Comparison of ENCODE assay signal across 28 cellular contexts in the genomic region with DNA sequence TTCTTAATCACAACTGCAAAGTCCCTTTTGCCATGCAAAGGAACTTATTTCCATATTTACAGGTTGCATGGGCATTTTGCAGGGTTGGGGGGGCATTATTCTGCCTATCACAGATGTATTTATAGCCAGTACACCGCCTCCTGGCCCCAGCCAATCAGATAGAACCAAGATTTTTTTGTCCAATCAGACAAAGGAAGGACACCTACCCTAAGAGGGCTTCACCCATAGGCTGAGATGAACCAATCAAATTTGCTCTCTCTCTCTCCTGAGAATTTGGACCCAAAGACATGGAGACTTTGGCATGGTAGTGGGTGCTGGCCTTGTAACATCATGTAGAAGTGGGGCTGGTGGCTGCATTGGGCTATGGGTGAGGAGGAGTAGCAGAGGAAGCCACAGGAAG. TPM values are rescaled to one million over a fixed set of nuclear protein-coding genes. Genes with fewer than 3 reads are reported as not detected.
"Had no signal": no experiment of that assay in that cellular context is flagged by ENCODE, and none has a peak within 500 bp of the region (broad histone marks: within the 10 kb centered on the region; RNA-seq: fewer than 3 reads in every experiment).

No MANE protein-coding gene starts in this region.

- H3K4me1 ChIP-seq: Peyer's patch had no signal

- H3K4me3 ChIP-seq: cardiac muscle cell, Peyer's patch, SJCRH30 had no signal

- DNase-seq: activated B cell treated with CpG ODN at 0.5 μM for 24 hours; activated CD4-positive, alpha-beta T cell treated with anti-CD3 and anti-CD28 coated beads, Interleukin-2, amount 10 ng/mL, durations not matched to agents 7 days and 5 days; activated CD8-positive, alpha-beta memory T cell treated with anti-CD3 and anti-CD28 coated beads, Interleukin-2, amount 50 U/mL, for 4 hours; activated CD8-positive, alpha-beta T cell treated with anti-CD3 and anti-CD28 coated beads for 36 hours; activated gamma-delta T cell treated with Interleukin-2 at 50 U/mL for 16 hours; activated naive CD4-positive, alpha-beta T cell treated with anti-CD3 and anti-CD28 coated beads, Interleukin-2, amount 10 ng/mL, durations not matched to agents 7 days and 5 days; activated naive CD8-positive, alpha-beta T cell treated with anti-CD3 and anti-CD28 coated beads for 36 hours; activated T-cell treated with anti-CD3 and anti-CD28 coated beads, Interleukin-2, amount 50 U/mL, for 72 hours; brain microvascular endothelial cell; MM.1S; NCI-H1048; NCI-H146; NCI-H187 treated with DMSO at 0.1 percent for 48 hours; NCI-H2081 treated with DMSO at 0.1 percent for 48 hours; NCI-H2227 treated with DMSO at 0.1 percent for 48 hours; NCI-H526; NCI-H774; NK-92 treated with Interleukin-12 subunit alpha and Interleukin-12 subunit beta, amount 100 ng/mL, for 24 hours; Peyer's patch; Right ventricle myocardium superior; SJCRH30; T-helper 17 cell; T-helper 9 cell had no signal

- ATAC-seq: activated CD8-positive, alpha-beta T cell treated with anti-CD3 and anti-CD28 coated beads for 36 hours; activated T-cell treated with anti-CD3 and anti-CD28 coated beads, Interleukin-2, amount 50 U/mL, for 72 hours; T-helper 17 cell had no signal

- H3K27ac ChIP-seq: brain microvascular endothelial cell, cardiac muscle cell, Peyer's patch, RWPE1, SJCRH30 had no signal

- H3K9me3 ChIP-seq: Peyer's patch, SJCRH30 had no signal

- H3K27me3 ChIP-seq: Peyer's patch, SJCRH30 had no signal

- H3K36me3 ChIP-seq: brain microvascular endothelial cell, cardiac muscle cell, Peyer's patch, SJCRH30 had no signal

RNA-seq across cellular contexts. Expression of a gene that starts 3.9 kb away (rescaled TPM):
- total RNA-seq: activated B cell treated with CpG ODN at 0.5 μM for 24 hours; activated CD4-positive, alpha-beta T cell treated with anti-CD3 and anti-CD28 coated beads, Interleukin-2, amount 10 ng/mL, durations not matched to agents 7 days and 5 days; activated CD8-positive, alpha-beta T cell treated with anti-CD3 and anti-CD28 coated beads for 36 hours; activated naive CD8-positive, alpha-beta T cell treated with anti-CD3 and anti-CD28 coated beads for 36 hours; activated T-cell treated with anti-CD3 and anti-CD28 coated beads, Interleukin-2, amount 50 U/mL, for 72 hours; activated T-helper 2 cell treated with anti-CD3 and anti-CD28 coated beads, Interferon-gamma antibody, Interleukin-2, Interleukin-4, amounts not matched to agents 10 μg/mL and 5 μg/mL and 100 μg/mL, durations not matched to agents 14 hours and 24 hours and 36 hours; cardiac muscle cell; Peyer's patch; Right ventricle myocardium superior; T-helper 17 cell had no signal
- polyA plus RNA-seq: adipose tissue, cardiac muscle cell had no signal

RNA-seq across cellular contexts. Expression of a gene that starts 50.9 kb away (rescaled TPM):
- total RNA-seq: activated B cell treated with CpG ODN at 0.5 μM for 24 hours; activated CD4-positive, alpha-beta T cell treated with anti-CD3 and anti-CD28 coated beads, Interleukin-2, amount 10 ng/mL, durations not matched to agents 7 days and 5 days; activated CD8-positive, alpha-beta T cell treated with anti-CD3 and anti-CD28 coated beads for 36 hours; activated naive CD8-positive, alpha-beta T cell treated with anti-CD3 and anti-CD28 coated beads for 36 hours; activated T-cell treated with anti-CD3 and anti-CD28 coated beads, Interleukin-2, amount 50 U/mL, for 72 hours; activated T-helper 2 cell treated with anti-CD3 and anti-CD28 coated beads, Interferon-gamma antibody, Interleukin-2, Interleukin-4, amounts not matched to agents 10 μg/mL and 5 μg/mL and 100 μg/mL, durations not matched to agents 14 hours and 24 hours and 36 hours; NCI-H460; T-helper 17 cell had no signal

RNA-seq across cellular contexts. Expression of a gene that starts 52.8 kb away (rescaled TPM):
- total RNA-seq: activated B cell treated with CpG ODN at 0.5 μM for 24 hours; activated CD4-positive, alpha-beta T cell treated with anti-CD3 and anti-CD28 coated beads, Interleukin-2, amount 10 ng/mL, durations not matched to agents 7 days and 5 days; activated T-helper 2 cell treated with anti-CD3 and anti-CD28 coated beads, Interferon-gamma antibody, Interleukin-2, Interleukin-4, amounts not matched to agents 10 μg/mL and 5 μg/mL and 100 μg/mL, durations not matched to agents 14 hours and 24 hours and 36 hours; cardiac muscle cell; NCI-H460; T-helper 17 cell had no signal
- polyA plus RNA-seq: cardiac muscle cell had no signal
